1 cellular context compared by ENCODE assay signal in the genomic region with DNA sequence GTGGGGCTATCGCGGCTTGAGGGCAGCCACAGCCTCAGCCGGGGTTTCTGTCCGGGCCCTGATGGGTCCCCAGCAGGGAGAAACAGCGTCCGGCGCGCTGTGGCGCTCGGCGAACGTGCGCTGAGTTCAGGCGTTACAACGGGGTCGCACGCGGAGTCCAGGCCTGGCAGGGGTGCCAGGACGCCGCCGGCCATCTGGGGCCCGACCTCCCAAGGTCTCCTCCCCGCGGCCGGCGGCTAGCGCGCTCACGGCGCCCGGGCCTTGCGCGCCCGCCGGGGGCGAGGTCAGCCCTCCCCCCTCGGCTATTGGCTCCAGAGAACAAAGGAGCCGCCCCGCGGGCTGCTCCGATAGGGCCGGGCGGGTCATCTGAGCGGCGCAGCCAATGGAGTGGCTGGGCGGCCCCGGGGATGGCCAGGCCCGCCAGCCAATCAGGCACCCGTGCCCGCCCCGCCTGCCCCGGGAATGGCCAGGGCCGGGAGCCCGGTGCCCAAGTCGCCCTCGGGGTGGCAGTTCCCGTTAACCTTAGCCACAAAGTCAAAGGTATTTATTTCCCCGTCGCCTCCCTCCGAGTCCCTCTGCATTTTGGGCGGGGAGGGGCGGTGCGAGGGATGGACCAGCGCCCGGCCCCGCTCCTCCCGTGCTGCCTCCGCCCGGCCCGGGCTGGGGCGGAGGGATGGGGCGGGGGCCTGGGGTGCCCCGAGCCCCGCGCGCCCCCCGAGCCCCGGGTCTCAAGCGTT.
A peak's percentile ranks its signal among the peaks of the same experiment; 100 is the strongest.
TF ChIP-seq lines count a peak whose summit lies in the region.

A gene (plus strand): TSS at position 478 of the 737 bp plus-strand sequence. CDS start 9,141 bp downstream, outside the sequence.

TF ChIP-seq in K562, 482 proteins besides CTCF, POLR2A, EP300 and RAD21 (continued from another document and continues in another):
- peak; percentile 76 for TF ChIP-seq POLR2B (IDR thresholded peaks at IDR 0.05; ENCODE audit: low read depth, partially characterized antibody)
- TF ChIP-seq, protein P1, sequence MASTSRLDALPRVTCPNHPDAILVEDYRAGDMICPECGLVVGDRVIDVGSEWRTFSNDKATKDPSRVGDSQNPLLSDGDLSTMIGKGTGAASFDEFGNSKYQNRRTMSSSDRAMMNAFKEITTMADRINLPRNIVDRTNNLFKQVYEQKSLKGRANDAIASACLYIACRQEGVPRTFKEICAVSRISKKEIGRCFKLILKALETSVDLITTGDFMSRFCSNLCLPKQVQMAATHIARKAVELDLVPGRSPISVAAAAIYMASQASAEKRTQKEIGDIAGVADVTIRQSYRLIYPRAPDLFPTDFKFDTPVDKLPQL (IDR thresholded peaks at IDR 0.05; ENCODE audit: extremely low read depth, insufficient read length) = no peak
- TF ChIP-seq FOXA1 (IDR thresholded peaks at IDR 0.05; ENCODE audit: borderline replicate concordance) = no peak
- TF ChIP-seq CC2D1A (IDR thresholded peaks at IDR 0.05) = no peak
- no peak for TF ChIP-seq NCOA4 (IDR thresholded peaks at IDR 0.05; ENCODE audit: partially characterized antibody)
- TF ChIP-seq ZFP30 (CRISPR knock-in tag; IDR thresholded peaks at IDR 0.05; ENCODE audit: borderline replicate concordance) = no peak
- TF ChIP-seq PRMT5 (CRISPR knock-in tag; IDR thresholded peaks at IDR 0.05) = no peak
- no peak for TF ChIP-seq LEF1 (IDR thresholded peaks at IDR 0.05)
- no peak for TF ChIP-seq HNRNPH1 (optimal IDR thresholded peaks at IDR 0.05; ENCODE audit: low read depth, low read length)
- no peak for TF ChIP-seq TRIM24 (IDR thresholded peaks at IDR 0.05)
- TF ChIP-seq DACH1 (IDR thresholded peaks at IDR 0.05; ENCODE audit: partially characterized antibody) = no peak
- TF ChIP-seq, protein P2, sequence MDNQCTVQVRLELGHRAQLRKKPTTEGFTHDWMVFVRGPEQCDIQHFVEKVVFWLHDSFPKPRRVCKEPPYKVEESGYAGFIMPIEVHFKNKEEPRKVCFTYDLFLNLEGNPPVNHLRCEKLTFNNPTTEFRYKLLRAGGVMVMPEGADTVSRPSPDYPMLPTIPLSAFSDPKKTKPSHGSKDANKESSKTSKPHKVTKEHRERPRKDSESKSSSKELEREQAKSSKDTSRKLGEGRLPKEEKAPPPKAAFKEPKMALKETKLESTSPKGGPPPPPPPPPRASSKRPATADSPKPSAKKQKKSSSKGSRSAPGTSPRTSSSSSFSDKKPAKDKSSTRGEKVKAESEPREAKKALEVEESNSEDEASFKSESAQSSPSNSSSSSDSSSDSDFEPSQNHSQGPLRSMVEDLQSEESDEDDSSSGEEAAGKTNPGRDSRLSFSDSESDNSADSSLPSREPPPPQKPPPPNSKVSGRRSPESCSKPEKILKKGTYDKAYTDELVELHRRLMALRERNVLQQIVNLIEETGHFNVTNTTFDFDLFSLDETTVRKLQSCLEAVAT (IDR thresholded peaks at IDR 0.05) = peak in 1 of 2 experiments; percentile 81; a peak in 1 of 4 replicates
- TF ChIP-seq, protein P3, sequence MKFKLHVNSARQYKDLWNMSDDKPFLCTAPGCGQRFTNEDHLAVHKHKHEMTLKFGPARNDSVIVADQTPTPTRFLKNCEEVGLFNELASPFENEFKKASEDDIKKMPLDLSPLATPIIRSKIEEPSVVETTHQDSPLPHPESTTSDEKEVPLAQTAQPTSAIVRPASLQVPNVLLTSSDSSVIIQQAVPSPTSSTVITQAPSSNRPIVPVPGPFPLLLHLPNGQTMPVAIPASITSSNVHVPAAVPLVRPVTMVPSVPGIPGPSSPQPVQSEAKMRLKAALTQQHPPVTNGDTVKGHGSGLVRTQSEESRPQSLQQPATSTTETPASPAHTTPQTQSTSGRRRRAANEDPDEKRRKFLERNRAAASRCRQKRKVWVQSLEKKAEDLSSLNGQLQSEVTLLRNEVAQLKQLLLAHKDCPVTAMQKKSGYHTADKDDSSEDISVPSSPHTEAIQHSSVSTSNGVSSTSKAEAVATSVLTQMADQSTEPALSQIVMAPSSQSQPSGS (CRISPR knock-in tag; IDR thresholded peaks at IDR 0.05) = no peak
- TF ChIP-seq, protein P4, sequence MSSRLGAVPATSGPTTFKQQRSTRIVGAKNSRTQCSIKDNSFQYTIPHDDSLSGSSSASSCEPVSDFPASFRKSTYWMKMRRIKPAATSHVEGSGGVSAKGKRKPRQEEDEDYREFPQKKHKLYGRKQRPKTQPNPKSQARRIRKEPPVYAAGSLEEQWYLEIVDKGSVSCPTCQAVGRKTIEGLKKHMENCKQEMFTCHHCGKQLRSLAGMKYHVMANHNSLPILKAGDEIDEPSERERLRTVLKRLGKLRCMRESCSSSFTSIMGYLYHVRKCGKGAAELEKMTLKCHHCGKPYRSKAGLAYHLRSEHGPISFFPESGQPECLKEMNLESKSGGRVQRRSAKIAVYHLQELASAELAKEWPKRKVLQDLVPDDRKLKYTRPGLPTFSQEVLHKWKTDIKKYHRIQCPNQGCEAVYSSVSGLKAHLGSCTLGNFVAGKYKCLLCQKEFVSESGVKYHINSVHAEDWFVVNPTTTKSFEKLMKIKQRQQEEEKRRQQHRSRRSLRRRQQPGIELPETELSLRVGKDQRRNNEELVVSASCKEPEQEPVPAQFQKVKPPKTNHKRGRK (tag; IDR thresholded peaks at IDR 0.05) = no peak
- TF ChIP-seq NR2C2 (CRISPR knock-in tag; IDR thresholded peaks at IDR 0.05) = no peak
- TF ChIP-seq NR2C2 (tag; IDR thresholded peaks at IDR 0.05) = peak; percentile 90
- no peak for TF ChIP-seq ADNP (tag; IDR thresholded peaks at IDR 0.05)
- no peak for TF ChIP-seq MXI1 (IDR thresholded peaks at IDR 0.05; ENCODE audit: low read depth, low read length)
- no peak for TF ChIP-seq ELF1 (tag; IDR thresholded peaks at IDR 0.05)
- TF ChIP-seq CREM (IDR thresholded peaks at IDR 0.05; ENCODE audit: low read depth) = no peak
- TF ChIP-seq HCFC1 (IDR thresholded peaks at IDR 0.05; ENCODE audit: low read depth, low read length) = peak; percentile 8; the same call in 1 of the 2 replicates
- TF ChIP-seq HMG20B (CRISPR knock-in tag; IDR thresholded peaks at IDR 0.05) = no peak
- no peak for TF ChIP-seq FOXJ3 (CRISPR knock-in tag; IDR thresholded peaks at IDR 0.05)
- TF ChIP-seq, protein P5, sequence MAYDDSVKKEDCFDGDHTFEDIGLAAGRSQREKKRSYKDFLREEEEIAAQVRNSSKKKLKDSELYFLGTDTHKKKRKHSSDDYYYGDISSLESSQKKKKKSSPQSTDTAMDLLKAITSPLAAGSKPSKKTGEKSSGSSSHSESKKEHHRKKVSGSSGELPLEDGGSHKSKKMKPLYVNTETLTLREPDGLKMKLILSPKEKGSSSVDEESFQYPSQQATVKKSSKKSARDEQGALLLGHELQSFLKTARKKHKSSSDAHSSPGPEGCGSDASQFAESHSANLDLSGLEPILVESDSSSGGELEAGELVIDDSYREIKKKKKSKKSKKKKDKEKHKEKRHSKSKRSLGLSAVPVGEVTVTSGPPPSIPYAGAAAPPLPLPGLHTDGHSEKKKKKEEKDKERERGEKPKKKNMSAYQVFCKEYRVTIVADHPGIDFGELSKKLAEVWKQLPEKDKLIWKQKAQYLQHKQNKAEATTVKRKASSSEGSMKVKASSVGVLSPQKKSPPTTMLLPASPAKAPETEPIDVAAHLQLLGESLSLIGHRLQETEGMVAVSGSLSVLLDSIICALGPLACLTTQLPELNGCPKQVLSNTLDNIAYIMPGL (CRISPR knock-in tag; IDR thresholded peaks at IDR 0.05) = 0 out of 2 replicates have a peak, but pooled peaks have one; percentile 58
- no peak for TF ChIP-seq CBX2 (IDR thresholded peaks at IDR 0.05; ENCODE audit: insufficient read depth, low read length, poor library complexity, severe bottlenecking)
- no peak for TF ChIP-seq MIER1 (IDR thresholded peaks at IDR 0.05; ENCODE audit: low read depth)
- TF ChIP-seq ZFP36 (IDR thresholded peaks at IDR 0.05; ENCODE audit: low read depth, low read length, partially characterized antibody) = no peak
- peak; percentile 58; the same call in 1 of the 2 replicates for TF ChIP-seq GATAD2B (IDR thresholded peaks at IDR 0.05; ENCODE audit: borderline replicate concordance)
- TF ChIP-seq SRSF9 (IDR thresholded peaks at IDR 0.05; ENCODE audit: borderline replicate concordance, low read depth, low read length) = no peak
- TF ChIP-seq ZNF384 (IDR thresholded peaks at IDR 0.05; ENCODE audit: low read depth, low read length) = no peak
- TF ChIP-seq E2F3 (CRISPR knock-in tag; IDR thresholded peaks at IDR 0.05) = peak; percentile 18; the same call in 1 of the 2 replicates
- TF ChIP-seq ZNF696 (CRISPR knock-in tag; conservative IDR thresholded peaks at IDR 0.05) = no peak
- TF ChIP-seq GTF2F1 (IDR thresholded peaks at IDR 0.05; ENCODE audit: low read depth, low read length) = 0 out of 2 replicates have a peak, but pooled peaks have one; percentile 47
- no peak for TF ChIP-seq EZH2 (IDR thresholded peaks at IDR 0.05; ENCODE audit: borderline replicate concordance, low read depth, low read length)
- no peak for TF ChIP-seq SREBF2 (CRISPR knock-in tag; IDR thresholded peaks at IDR 0.05)
- TF ChIP-seq NR4A1 (CRISPR knock-in tag; IDR thresholded peaks at IDR 0.05) = no peak
- TF ChIP-seq NR4A1 (tag; IDR thresholded peaks at IDR 0.05) = peak; percentile 32; the same call in 1 of the 2 replicates
- no peak for TF ChIP-seq RFX1 (IDR thresholded peaks at IDR 0.05)
- TF ChIP-seq MTA1 (IDR thresholded peaks at IDR 0.05; ENCODE audit: borderline replicate concordance) = no peak
- TF ChIP-seq, protein P6, sequence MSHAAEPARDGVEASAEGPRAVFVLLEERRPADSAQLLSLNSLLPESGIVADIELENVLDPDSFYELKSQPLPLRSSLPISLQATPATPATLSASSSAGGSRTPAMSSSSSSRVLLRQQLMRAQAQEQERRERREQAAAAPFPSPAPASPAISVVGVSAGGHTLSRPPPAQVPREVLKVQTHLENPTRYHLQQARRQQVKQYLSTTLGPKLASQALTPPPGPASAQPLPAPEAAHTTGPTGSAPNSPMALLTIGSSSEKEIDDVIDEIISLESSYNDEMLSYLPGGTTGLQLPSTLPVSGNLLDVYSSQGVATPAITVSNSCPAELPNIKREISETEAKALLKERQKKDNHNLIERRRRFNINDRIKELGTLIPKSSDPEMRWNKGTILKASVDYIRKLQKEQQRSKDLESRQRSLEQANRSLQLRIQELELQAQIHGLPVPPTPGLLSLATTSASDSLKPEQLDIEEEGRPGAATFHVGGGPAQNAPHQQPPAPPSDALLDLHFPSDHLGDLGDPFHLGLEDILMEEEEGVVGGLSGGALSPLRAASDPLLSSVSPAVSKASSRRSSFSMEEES (CRISPR knock-in tag; IDR thresholded peaks at IDR 0.05) = no peak
- 0 out of 2 replicates have a peak, but pooled peaks have one; percentile 12 for TF ChIP-seq ZNF583 (CRISPR knock-in tag; IDR thresholded peaks at IDR 0.05)
- no peak for TF ChIP-seq ZNF282 (CRISPR knock-in tag; IDR thresholded peaks at IDR 0.05)
- TF ChIP-seq, protein P7, sequence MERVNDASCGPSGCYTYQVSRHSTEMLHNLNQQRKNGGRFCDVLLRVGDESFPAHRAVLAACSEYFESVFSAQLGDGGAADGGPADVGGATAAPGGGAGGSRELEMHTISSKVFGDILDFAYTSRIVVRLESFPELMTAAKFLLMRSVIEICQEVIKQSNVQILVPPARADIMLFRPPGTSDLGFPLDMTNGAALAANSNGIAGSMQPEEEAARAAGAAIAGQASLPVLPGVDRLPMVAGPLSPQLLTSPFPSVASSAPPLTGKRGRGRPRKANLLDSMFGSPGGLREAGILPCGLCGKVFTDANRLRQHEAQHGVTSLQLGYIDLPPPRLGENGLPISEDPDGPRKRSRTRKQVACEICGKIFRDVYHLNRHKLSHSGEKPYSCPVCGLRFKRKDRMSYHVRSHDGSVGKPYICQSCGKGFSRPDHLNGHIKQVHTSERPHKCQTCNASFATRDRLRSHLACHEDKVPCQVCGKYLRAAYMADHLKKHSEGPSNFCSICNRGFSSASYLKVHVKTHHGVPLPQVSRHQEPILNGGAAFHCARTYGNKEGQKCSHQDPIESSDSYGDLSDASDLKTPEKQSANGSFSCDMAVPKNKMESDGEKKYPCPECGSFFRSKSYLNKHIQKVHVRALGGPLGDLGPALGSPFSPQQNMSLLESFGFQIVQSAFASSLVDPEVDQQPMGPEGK (CRISPR knock-in tag; IDR thresholded peaks at IDR 0.05; ENCODE audit: borderline replicate concordance) = no peak
- TF ChIP-seq, protein P8, sequence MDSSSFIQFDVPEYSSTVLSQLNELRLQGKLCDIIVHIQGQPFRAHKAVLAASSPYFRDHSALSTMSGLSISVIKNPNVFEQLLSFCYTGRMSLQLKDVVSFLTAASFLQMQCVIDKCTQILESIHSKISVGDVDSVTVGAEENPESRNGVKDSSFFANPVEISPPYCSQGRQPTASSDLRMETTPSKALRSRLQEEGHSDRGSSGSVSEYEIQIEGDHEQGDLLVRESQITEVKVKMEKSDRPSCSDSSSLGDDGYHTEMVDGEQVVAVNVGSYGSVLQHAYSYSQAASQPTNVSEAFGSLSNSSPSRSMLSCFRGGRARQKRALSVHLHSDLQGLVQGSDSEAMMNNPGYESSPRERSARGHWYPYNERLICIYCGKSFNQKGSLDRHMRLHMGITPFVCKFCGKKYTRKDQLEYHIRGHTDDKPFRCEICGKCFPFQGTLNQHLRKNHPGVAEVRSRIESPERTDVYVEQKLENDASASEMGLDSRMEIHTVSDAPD (CRISPR knock-in tag; IDR thresholded peaks at IDR 0.05) = no peak
- TF ChIP-seq MEIS2 (IDR thresholded peaks at IDR 0.05; ENCODE audit: partially characterized antibody) = no peak
- no peak for TF ChIP-seq GATA2 (CRISPR knock-in tag; IDR thresholded peaks at IDR 0.05)
- TF ChIP-seq KLF1 (tag; IDR thresholded peaks at IDR 0.05) = no peak
- TF ChIP-seq BMI1 (IDR thresholded peaks at IDR 0.05; ENCODE audit: low read length) = no peak
- TF ChIP-seq, protein P9, sequence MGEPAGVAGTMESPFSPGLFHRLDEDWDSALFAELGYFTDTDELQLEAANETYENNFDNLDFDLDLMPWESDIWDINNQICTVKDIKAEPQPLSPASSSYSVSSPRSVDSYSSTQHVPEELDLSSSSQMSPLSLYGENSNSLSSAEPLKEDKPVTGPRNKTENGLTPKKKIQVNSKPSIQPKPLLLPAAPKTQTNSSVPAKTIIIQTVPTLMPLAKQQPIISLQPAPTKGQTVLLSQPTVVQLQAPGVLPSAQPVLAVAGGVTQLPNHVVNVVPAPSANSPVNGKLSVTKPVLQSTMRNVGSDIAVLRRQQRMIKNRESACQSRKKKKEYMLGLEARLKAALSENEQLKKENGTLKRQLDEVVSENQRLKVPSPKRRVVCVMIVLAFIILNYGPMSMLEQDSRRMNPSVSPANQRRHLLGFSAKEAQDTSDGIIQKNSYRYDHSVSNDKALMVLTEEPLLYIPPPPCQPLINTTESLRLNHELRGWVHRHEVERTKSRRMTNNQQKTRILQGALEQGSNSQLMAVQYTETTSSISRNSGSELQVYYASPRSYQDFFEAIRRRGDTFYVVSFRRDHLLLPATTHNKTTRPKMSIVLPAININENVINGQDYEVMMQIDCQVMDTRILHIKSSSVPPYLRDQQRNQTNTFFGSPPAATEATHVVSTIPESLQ (CRISPR knock-in tag; IDR thresholded peaks at IDR 0.05) = 0 out of 2 replicates have a peak, but pooled peaks have one; percentile 1
- no peak for TF ChIP-seq ZNF766 (CRISPR knock-in tag; conservative IDR thresholded peaks at IDR 0.05)
- no peak for TF ChIP-seq BCL6 (CRISPR knock-in tag; IDR thresholded peaks at IDR 0.05)
- no peak for TF ChIP-seq HOXB6 (CRISPR knock-in tag; IDR thresholded peaks at IDR 0.05; ENCODE audit: borderline replicate concordance)
- TF ChIP-seq JUN (IDR thresholded peaks at IDR 0.05; ENCODE audit: borderline replicate concordance, low read depth, low read length) = no peak
- no peak for TF ChIP-seq JUN (CRISPR knock-in tag; IDR thresholded peaks at IDR 0.05; ENCODE audit: borderline replicate concordance)
- no peak for TF ChIP-seq ESRRB (CRISPR knock-in tag; IDR thresholded peaks at IDR 0.05; ENCODE audit: borderline replicate concordance)
